In the genomic region with DNA sequence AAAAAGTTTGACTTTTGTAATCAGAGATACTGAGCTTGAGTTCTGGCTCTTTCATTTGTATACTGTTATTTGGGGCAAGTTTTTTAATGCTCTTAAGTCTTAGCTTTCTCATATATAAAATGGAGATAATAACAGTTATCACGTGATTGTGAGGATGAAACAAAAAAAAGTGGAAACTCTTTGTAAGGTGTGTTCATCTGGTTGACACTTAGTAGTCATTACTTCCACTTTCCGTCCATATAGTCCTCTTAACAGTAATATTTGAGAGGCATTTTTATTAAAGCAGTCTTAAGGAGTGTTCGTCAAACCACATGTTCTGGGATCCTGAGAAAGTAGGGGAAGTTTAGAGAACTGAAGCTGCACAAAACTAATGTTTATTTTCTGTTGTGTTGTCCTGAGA, we compare ENCODE assay signal across 1 cellular context.
TF ChIP-seq lines count a peak whose summit lies in the region.

No MANE protein-coding gene starts in this region.

TF ChIP-seq in GM23338, 12 proteins besides CTCF, POLR2A, EP300 and RAD21 (continued from another document):
- TF ChIP-seq, protein P1, sequence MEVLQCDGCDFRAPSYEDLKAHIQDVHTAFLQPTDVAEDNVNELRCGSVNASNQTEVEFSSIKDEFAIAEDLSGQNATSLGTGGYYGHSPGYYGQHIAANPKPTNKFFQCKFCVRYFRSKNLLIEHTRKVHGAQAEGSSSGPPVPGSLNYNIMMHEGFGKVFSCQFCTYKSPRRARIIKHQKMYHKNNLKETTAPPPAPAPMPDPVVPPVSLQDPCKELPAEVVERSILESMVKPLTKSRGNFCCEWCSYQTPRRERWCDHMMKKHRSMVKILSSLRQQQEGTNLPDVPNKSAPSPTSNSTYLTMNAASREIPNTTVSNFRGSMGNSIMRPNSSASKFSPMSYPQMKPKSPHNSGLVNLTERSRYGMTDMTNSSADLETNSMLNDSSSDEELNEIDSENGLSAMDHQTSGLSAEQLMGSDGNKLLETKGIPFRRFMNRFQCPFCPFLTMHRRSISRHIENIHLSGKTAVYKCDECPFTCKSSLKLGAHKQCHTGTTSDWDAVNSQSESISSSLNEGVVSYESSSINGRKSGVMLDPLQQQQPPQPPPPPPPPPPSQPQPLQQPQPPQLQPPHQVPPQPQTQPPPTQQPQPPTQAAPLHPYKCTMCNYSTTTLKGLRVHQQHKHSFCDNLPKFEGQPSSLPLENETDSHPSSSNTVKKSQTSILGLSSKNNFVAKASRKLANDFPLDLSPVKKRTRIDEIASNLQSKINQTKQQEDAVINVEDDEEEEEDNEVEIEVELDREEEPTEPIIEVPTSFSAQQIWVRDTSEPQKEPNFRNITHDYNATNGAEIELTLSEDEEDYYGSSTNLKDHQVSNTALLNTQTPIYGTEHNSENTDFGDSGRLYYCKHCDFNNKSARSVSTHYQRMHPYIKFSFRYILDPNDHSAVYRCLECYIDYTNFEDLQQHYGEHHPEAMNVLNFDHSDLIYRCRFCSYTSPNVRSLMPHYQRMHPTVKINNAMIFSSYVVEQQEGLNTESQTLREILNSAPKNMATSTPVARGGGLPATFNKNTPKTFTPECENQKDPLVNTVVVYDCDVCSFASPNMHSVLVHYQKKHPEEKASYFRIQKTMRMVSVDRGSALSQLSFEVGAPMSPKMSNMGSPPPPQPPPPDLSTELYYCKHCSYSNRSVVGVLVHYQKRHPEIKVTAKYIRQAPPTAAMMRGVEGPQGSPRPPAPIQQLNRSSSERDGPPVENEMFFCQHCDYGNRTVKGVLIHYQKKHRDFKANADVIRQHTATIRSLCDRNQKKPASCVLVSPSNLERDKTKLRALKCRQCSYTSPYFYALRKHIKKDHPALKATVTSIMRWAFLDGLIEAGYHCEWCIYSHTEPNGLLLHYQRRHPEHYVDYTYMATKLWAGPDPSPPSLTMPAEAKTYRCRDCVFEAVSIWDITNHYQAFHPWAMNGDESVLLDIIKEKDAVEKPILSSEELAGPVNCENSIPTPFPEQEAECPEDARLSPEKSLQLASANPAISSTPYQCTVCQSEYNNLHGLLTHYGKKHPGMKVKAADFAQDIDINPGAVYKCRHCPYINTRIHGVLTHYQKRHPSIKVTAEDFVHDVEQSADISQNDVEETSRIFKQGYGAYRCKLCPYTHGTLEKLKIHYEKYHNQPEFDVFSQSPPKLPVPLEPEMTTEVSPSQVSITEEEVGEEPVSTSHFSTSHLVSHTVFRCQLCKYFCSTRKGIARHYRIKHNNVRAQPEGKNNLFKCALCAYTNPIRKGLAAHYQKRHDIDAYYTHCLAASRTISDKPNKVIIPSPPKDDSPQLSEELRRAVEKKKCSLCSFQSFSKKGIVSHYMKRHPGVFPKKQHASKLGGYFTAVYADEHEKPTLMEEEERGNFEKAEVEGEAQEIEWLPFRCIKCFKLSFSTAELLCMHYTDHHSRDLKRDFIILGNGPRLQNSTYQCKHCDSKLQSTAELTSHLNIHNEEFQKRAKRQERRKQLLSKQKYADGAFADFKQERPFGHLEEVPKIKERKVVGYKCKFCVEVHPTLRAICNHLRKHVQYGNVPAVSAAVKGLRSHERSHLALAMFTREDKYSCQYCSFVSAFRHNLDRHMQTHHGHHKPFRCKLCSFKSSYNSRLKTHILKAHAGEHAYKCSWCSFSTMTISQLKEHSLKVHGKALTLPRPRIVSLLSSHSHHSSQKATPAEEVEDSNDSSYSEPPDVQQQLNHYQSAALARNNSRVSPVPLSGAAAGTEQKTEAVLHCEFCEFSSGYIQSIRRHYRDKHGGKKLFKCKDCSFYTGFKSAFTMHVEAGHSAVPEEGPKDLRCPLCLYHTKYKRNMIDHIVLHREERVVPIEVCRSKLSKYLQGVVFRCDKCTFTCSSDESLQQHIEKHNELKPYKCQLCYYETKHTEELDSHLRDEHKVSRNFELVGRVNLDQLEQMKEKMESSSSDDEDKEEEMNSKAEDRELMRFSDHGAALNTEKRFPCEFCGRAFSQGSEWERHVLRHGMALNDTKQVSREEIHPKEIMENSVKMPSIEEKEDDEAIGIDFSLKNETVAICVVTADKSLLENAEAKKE (CRISPR knock-in tag; IDR thresholded peaks at IDR 0.05): no peak
- TF ChIP-seq, protein P2, sequence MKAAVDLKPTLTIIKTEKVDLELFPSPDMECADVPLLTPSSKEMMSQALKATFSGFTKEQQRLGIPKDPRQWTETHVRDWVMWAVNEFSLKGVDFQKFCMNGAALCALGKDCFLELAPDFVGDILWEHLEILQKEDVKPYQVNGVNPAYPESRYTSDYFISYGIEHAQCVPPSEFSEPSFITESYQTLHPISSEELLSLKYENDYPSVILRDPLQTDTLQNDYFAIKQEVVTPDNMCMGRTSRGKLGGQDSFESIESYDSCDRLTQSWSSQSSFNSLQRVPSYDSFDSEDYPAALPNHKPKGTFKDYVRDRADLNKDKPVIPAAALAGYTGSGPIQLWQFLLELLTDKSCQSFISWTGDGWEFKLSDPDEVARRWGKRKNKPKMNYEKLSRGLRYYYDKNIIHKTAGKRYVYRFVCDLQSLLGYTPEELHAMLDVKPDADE (IDR thresholded peaks at IDR 0.05): no peak
